1 cellular context compared by ENCODE assay signal in the genomic region with DNA sequence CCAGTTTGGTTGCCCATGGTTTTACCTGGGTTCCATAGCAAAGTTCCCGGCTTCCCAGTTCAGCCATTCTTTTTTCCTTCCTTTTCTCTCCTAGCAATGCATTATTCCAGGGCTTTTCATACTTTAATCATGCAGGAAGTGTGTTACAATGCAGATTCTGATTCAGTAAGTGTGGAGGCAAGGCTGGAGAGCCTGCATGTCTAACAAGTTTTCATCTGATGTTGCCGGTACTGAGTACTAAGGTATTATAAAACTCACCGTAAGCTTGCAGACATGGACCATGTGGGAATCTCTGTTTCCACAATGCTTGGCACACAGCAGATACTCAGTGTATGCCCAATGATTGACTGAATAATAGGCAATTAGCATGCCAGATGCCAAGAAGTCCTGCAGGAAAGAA.
TF ChIP-seq lines count a peak whose summit lies in the region.

No MANE protein-coding gene starts in this region.

TF ChIP-seq in A549, 52 proteins besides CTCF, POLR2A, EP300 and RAD21 (continued from another document):
- TF ChIP-seq BCL3 (IDR thresholded peaks at IDR 0.05) (no peak), NFE2L2 (conservative IDR thresholded peaks at IDR 0.05; ENCODE audit: low read length) (no peak), TFCP2L1 (CRISPR knock-in tag; IDR thresholded peaks at IDR 0.05) (no peak), SREBF2 (IDR thresholded peaks at IDR 0.05) (no peak), CEBPB (IDR thresholded peaks at IDR 0.05) (no peak)
